19 cellular contexts compared by ENCODE assay signal in the genomic region with DNA sequence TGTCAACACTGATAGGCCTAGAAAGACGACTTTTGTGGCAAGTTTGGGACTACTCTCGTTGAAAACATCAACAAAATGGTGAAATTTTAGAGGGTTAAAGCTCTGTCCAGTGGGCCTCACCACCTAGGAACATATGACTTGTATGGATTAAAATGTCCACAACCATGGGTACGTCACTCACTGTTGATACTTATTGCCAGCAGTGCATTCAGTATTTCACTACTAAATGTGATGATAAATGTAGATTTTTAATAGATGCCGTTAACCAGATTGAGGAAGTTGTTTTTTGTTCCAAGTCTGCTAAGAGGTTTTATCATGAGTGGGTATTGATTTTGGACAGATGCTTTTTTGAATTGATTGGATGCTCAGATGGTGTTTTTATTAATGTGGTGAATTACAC. TPM values are rescaled to one million over a fixed set of nuclear protein-coding genes. Genes with fewer than 3 reads are reported as not detected.
DNase-seq lines count a peak whose midpoint lies in the region; ATAC-seq, FAIRE-seq and TF ChIP-seq lines count a peak whose summit lies in the region.
"Had no signal": no experiment of that assay in that cellular context is flagged by ENCODE, and none has a peak within 500 bp of the region (broad histone marks: within the 10 kb centered on the region; RNA-seq: fewer than 3 reads in every experiment).

No MANE protein-coding gene starts in this region.

- TF ChIP-seq CTCF in D721Med (IDR thresholded peaks at IDR 0.05; ENCODE audit: insufficient read depth, missing control alignments) (no peak), body of pancreas (IDR thresholded peaks at IDR 0.05) (no peak), glutamatergic neuron (IDR thresholded peaks at IDR 0.05; ENCODE audit: partially characterized antibody, unreplicated experiment) (no peak)

- TF ChIP-seq POLR2A in body of pancreas (IDR thresholded peaks at IDR 0.05) = no peak

- peak overlapping the region; percentile 88 for H3K27ac Mint-ChIP-seq in glutamatergic neuron (ENCODE audit: unreplicated experiment)
- H3K27ac Mint-ChIP-seq: CD4-positive, alpha-beta memory T cell; CD8-positive, alpha-beta memory T cell had no signal

- no peak overlapping the region for H3K4me3 ChIP-seq in body of pancreas
- H3K4me3 ChIP-seq: A549, BLaER1 had no signal

- peak; percentile 76 for FAIRE-seq in D721Med (lab: Jason Lieb, UNC)
- FAIRE-seq: G401.6, GM18507 had no signal

- H3K27me3 ChIP-seq in body of pancreas = no peaks in the 10 kb centered on the region
- H3K27me3 ChIP-seq: BE2C, BLaER1 had no signal

- peak overlapping the region in 2 of 4 donors; percentile 9 to 43 for H3K27ac ChIP-seq in body of pancreas
- H3K27ac ChIP-seq: 22Rv1, A549, BLaER1 had no signal

- H3K4me1 Mint-ChIP-seq in glutamatergic neuron (ENCODE audit: low read depth, unreplicated experiment) = peaks cover 13% of the 10 kb centered on the region
- H3K4me1 Mint-ChIP-seq: CD4-positive, alpha-beta memory T cell; CD8-positive, alpha-beta memory T cell had no signal

- peaks cover 0 to 5% of the 10 kb centered on the region in 2 donors for H3K36me3 ChIP-seq in body of pancreas (replicated peaks in 1 of 2; ENCODE audit: insufficient read depth in 1 of 2, low read depth in 2 of 2)

- 59 to 61% methylated on average over 4 of the region's 4 CpGs for WGBS in body of pancreas, 2 donors

- no peak for DNase-seq in D721Med (ENCODE audit: insufficient read length, low spot score)
- DNase-seq in body of pancreas = no peak
- DNase-seq in glutamatergic neuron = no peak
- no peak for DNase-seq in KBM-7
- DNase-seq in AG08395 (ENCODE audit: low spot score) = no peak
- DNase-seq: BE2C; C1 segment of cervical spinal cord; CD4-positive, alpha-beta memory T cell; CD4-positive, CD25-positive, alpha-beta regulatory T cell; CD8-positive, alpha-beta memory T cell; COR-L47; DMS79 treated with DMSO at 0.1 percent for 48 hours; GF-D8 had no signal

- ATAC-seq in body of pancreas = peak; percentile 56
- ATAC-seq: A549 had no signal

- no peak overlapping the region for H3K4me3 Mint-ChIP-seq in glutamatergic neuron (ENCODE audit: unreplicated experiment)
- H3K4me3 Mint-ChIP-seq: CD14-positive monocyte; CD4-positive, alpha-beta memory T cell; CD4-positive, CD25-positive, alpha-beta regulatory T cell; CD8-positive, alpha-beta memory T cell had no signal

- intact Hi-C loops in body of pancreas (cut with DNase I) = no loop called here

- in situ Hi-C loops in KBM-7 (cut with MboI; ENCODE audit: low pct_unique_long_range_greater_than_20kb, low sequenced_read_pairs) = no loop called here

- no peaks in the 10 kb centered on the region for H3K9me3 ChIP-seq in body of pancreas
- H3K9me3 ChIP-seq: A549, BE2C, BLaER1 had no signal

- H3K9me3 Mint-ChIP-seq in glutamatergic neuron (ENCODE audit: unreplicated experiment) = no peaks in the 10 kb centered on the region
- H3K9me3 Mint-ChIP-seq: CD4-positive, alpha-beta memory T cell; CD4-positive, CD25-positive, alpha-beta regulatory T cell; CD8-positive, alpha-beta memory T cell had no signal

- H3K36me3 Mint-ChIP-seq in glutamatergic neuron (ENCODE audit: unreplicated experiment) = no peaks in the 10 kb centered on the region

- H3K27me3 Mint-ChIP-seq in glutamatergic neuron (ENCODE audit: unreplicated experiment) = no peaks in the 10 kb centered on the region
- H3K27me3 Mint-ChIP-seq: CD4-positive, alpha-beta memory T cell; CD4-positive, CD25-positive, alpha-beta regulatory T cell; CD8-positive, alpha-beta memory T cell had no signal

- H3K4me1 ChIP-seq in body of pancreas = no peaks in the 10 kb centered on the region
- H3K4me1 ChIP-seq: A549, BE2C, BLaER1 had no signal

RNA-seq across cellular contexts. Expression of a gene that starts 33.7 kb away (rescaled TPM):
- 10 to 100 TPM in 1 of 2 donors, 1 to 10 TPM in 1; 9.3 to 13.8 TPM for total RNA-seq in body of pancreas
- total RNA-seq in glutamatergic neuron (ENCODE audit: unreplicated experiment) = 9.0 TPM
